ENCODE assay signal across 9 cellular contexts in the genomic region with DNA sequence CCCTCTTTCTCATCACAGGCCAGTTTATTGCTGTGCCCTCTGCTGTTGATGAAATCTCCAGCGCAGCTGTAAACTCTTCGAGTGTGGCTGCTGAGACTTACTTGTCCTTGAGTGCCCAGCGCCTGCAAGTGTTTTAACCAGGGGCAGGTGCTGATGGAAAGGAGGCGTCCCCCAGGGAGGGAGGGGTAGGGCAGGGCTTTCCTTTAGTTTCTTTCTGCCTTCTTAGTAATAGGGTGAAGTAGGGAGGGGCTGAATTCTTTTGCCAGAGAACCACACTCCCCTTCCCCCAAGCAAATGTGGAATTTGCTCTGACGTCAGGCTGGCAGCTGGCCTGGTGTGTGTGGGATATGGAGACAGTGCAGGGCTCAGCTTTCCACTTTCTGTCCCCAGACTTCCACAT.
A peak's percentile ranks its signal among the peaks of the same experiment; 100 is the strongest.
DNase-seq lines count a peak whose midpoint lies in the region; ATAC-seq, FAIRE-seq and TF ChIP-seq lines count a peak whose summit lies in the region.
"Had no signal": no experiment of that assay in that cellular context is flagged by ENCODE, and none has a peak within 500 bp of the region (broad histone marks: within the 10 kb centered on the region; RNA-seq: fewer than 3 reads in every experiment).

No MANE protein-coding gene starts in this region.

- ATAC-seq in GM19455 (IDR thresholded peaks at IDR 0.05; ENCODE audit: unreplicated experiment) = no peak
- ATAC-seq in HG03342 (IDR thresholded peaks at IDR 0.05; ENCODE audit: unreplicated experiment) = no peak

- TF ChIP-seq CTCF in OCI-LY7 (conservative IDR thresholded peaks at IDR 0.05; ENCODE audit: low read length) = no peak

- peaks cover 86% of the 10 kb centered on the region for H3K36me3 ChIP-seq in SJSA1
- H3K36me3 ChIP-seq in OCI-LY7 (ENCODE audit: insufficient read depth, low read length) = peaks cover 45% of the 10 kb centered on the region; the same call in 1 of the 2 replicates

- no peaks in the 10 kb centered on the region for H4K20me1 ChIP-seq in OCI-LY7 (ENCODE audit: insufficient read depth, low read length)

- H3K9me3 ChIP-seq in SJSA1 (replicated peaks) (no peaks in the 10 kb centered on the region), OCI-LY7 (ENCODE audit: low read length) (no peaks in the 10 kb centered on the region)

- DNase-seq in H54 (ENCODE audit: insufficient read length, low spot score) = peak; percentile 20
- peak; percentile 88 to 95 for DNase-seq in SJSA1 (ENCODE audit: low read depth in 1 of 2, low spot score in 2 of 2)
- peak; percentile 80 for DNase-seq in foreskin melanocyte
- peak; percentile 14 for DNase-seq in occipital lobe (lab: John Stamatoyannopoulos, UW)
- DNase-seq in OCI-LY7 (ENCODE audit: low spot score) = no peak
- no peak for DNase-seq in stimulated activated CD8-positive, alpha-beta memory T cell treated with anti-CD3 and anti-CD28 coated beads, Interleukin-4, amount 100 ng/mL, for 48 hours

- CTCF ChIA-PET in OCI-LY7 (lab: Charles Lee; ENCODE audit: unreplicated experiment) = no interaction called here

- POLR2A ChIA-PET in OCI-LY7 (lab: Charles Lee) = no interaction called here

- H3K27me3 ChIP-seq in SJSA1 (replicated peaks) = no peaks in the 10 kb centered on the region

- H3K4me3 ChIP-seq in SJSA1 = no peak overlapping the region
- H3K4me3 ChIP-seq in OCI-LY7 (ENCODE audit: low read depth, low read length, poor library complexity, severe bottlenecking) = no peak overlapping the region

- no peaks in the 10 kb centered on the region for H3K79me2 ChIP-seq in OCI-LY7 (ENCODE audit: insufficient read depth, low read depth, low read length)

- TF ChIP-seq POLR2A in H54 (IDR thresholded peaks at IDR 0.05; ENCODE audit: low read depth, low read length) = no peak

- FAIRE-seq in H54 (lab: Jason Lieb, UNC) = no peak

- no peaks in the 10 kb centered on the region for H3K9me2 ChIP-seq in OCI-LY7 (ENCODE audit: insufficient read depth, low read length)

- peaks cover 19% of the 10 kb centered on the region for H3K4me1 ChIP-seq in SJSA1 (replicated peaks)
- H3K4me1 ChIP-seq in OCI-LY7 (ENCODE audit: insufficient read depth, low read length, poor library complexity, severe bottlenecking) = peaks cover 6% of the 10 kb centered on the region

- no peak overlapping the region for H3K4me2 ChIP-seq in OCI-LY7 (ENCODE audit: low read length)

- H3K27ac ChIP-seq in SJSA1 (peak overlapping the region; percentile 54), OCI-LY7 (ENCODE audit: low read depth, low read length, poor library complexity, severe bottlenecking) (no peak overlapping the region)
- H3K27ac ChIP-seq: HL-60 had no signal

- intact Hi-C loops in OCI-LY7 (cut with micrococcal nuclease; ENCODE audit: unreplicated experiment) = no loop called here

- BruUV-seq in OCI-LY7 (replicated peaks; lab: Mats Ljungman, UMichigan) = no TSS peak

- H2AFZ ChIP-seq in OCI-LY7 (ENCODE audit: low read length) = no peak overlapping the region

Comparison
In these comparisons a context has a peak if more than half of its experiments do, and no peak if none do; other contexts are left out.
1. DNase-seq: peak in H54 (single experiment), SJSA1 (2 of 2), foreskin melanocyte (single experiment) and occipital lobe (single experiment); none in OCI-LY7 (single experiment) and stimulated activated CD8-positive, alpha-beta memory T cell treated with anti-CD3 and anti-CD28 coated beads, Interleukin-4, amount 100 ng/mL, for 48 hours (single experiment).